ENCODE assay signal across 25 cellular contexts in genomic region chr15:49758456-49758855, GRCh38.
"Had no signal": no experiment of that assay in that cellular context is flagged by ENCODE, and none has a peak within 500 bp of the region (broad histone marks: within the 10 kb centered on the region; RNA-seq: fewer than 3 reads in every experiment).

No MANE protein-coding gene starts in this region.

- H3K4me3 ChIP-seq: body of pancreas, colonic mucosa, gastroesophageal sphincter had no signal

- ATAC-seq: activated T-cell treated with anti-CD3 and anti-CD28 coated beads, Interleukin-2, amount 50 U/mL, for 4 hours; activated T-helper 17 cell treated with anti-CD3 and anti-CD28 coated beads, Interleukin-2, amount 50 U/mL, for 72 hours; body of pancreas; gastroesophageal sphincter; WTC11 had no signal

- H3K27ac ChIP-seq: body of pancreas, colonic mucosa, epithelial cell of prostate, gastroesophageal sphincter, VCaP had no signal

- H3K4me3 Mint-ChIP-seq: activated CD4-positive, alpha-beta memory T cell treated with anti-CD3 and anti-CD28 coated beads, Interleukin-2, amount 10 ng/mL, durations not matched to agents 7 days and 5 days; activated CD4-positive, alpha-beta T cell treated with anti-CD3 and anti-CD28 coated beads, Interleukin-2, amount 10 ng/mL, durations not matched to agents 7 days and 5 days; activated naive CD8-positive, alpha-beta T cell; activated T-cell treated with anti-CD3 and anti-CD28 coated beads, Interleukin-2, amount 50 U/mL, for 4 hours; activated T-helper 17 cell treated with anti-CD3 and anti-CD28 coated beads, Interleukin-2, amount 50 U/mL, for 72 hours; WTC11 had no signal

- H3K9me3 ChIP-seq: colonic mucosa had no signal

- H3K27me3 Mint-ChIP-seq: activated CD4-positive, alpha-beta T cell treated with anti-CD3 and anti-CD28 coated beads, Interleukin-2, amount 10 ng/mL, durations not matched to agents 7 days and 5 days; activated naive CD8-positive, alpha-beta T cell had no signal

- H3K36me3 Mint-ChIP-seq: activated naive CD8-positive, alpha-beta T cell had no signal

- H3K4me1 ChIP-seq: body of pancreas, colonic mucosa, gastroesophageal sphincter had no signal

- H3K27me3 ChIP-seq: body of pancreas, colonic mucosa, gastroesophageal sphincter had no signal

- H3K27ac Mint-ChIP-seq: activated CD4-positive, alpha-beta memory T cell treated with anti-CD3 and anti-CD28 coated beads, Interleukin-2, amount 10 ng/mL, durations not matched to agents 7 days and 5 days; activated CD4-positive, alpha-beta T cell treated with anti-CD3 and anti-CD28 coated beads, Interleukin-2, amount 10 ng/mL, durations not matched to agents 7 days and 5 days; activated naive CD8-positive, alpha-beta T cell; activated T-helper 17 cell treated with anti-CD3 and anti-CD28 coated beads, Interleukin-2, amount 50 U/mL, for 72 hours; WTC11 had no signal

- H3K36me3 ChIP-seq: colonic mucosa, gastroesophageal sphincter had no signal

- DNase-seq: activated CD4-positive, alpha-beta memory T cell treated with anti-CD3 and anti-CD28 coated beads, Interleukin-2, amount 10 ng/mL, durations not matched to agents 7 days and 5 days; activated CD4-positive, alpha-beta T cell treated with anti-CD3 and anti-CD28 coated beads for 1 hour; activated CD4-positive, alpha-beta T cell treated with anti-CD3 and anti-CD28 coated beads for 4 hours; activated CD4-positive, alpha-beta T cell treated with anti-CD3 and anti-CD28 coated beads, Interleukin-2, amount 10 ng/mL, durations not matched to agents 7 days and 5 days; activated CD4-positive, alpha-beta T cell treated with anti-CD3 and anti-CD28 coated beads, Interleukin-2, amount 50 U/mL, for 4 hours; activated CD8-positive, alpha-beta memory T cell treated with anti-CD3 and anti-CD28 coated beads, Interleukin-2, amount 50 U/mL, for 48 hours; activated effector memory CD4-positive, alpha-beta T cell treated with Interleukin-2 at 50 U/mL for 16 hours; activated gamma-delta T cell treated with Interleukin-2 at 50 U/mL for 16 hours; activated naive CD4-positive, alpha-beta T cell treated with anti-CD3 and anti-CD28 coated beads, Interleukin-2, amount 50 U/mL, for 16 hours; activated naive CD4-positive, alpha-beta T cell treated with Interleukin-2 at 50 U/mL for 16 hours; activated T-cell treated with anti-CD3 and anti-CD28 coated beads for 4 hours; activated T-cell treated with anti-CD3 and anti-CD28 coated beads, Interleukin-2, amount 50 U/mL, for 4 hours; amniotic stem cell; body of pancreas; caudate nucleus; colonic mucosa; effector CD8-positive, alpha-beta T cell; foreskin melanocyte; T-helper 2 cell had no signal

- H3K4me1 Mint-ChIP-seq: activated CD4-positive, alpha-beta memory T cell treated with anti-CD3 and anti-CD28 coated beads, Interleukin-2, amount 10 ng/mL, durations not matched to agents 7 days and 5 days; activated CD4-positive, alpha-beta T cell treated with anti-CD3 and anti-CD28 coated beads, Interleukin-2, amount 10 ng/mL, durations not matched to agents 7 days and 5 days; activated T-helper 17 cell treated with anti-CD3 and anti-CD28 coated beads, Interleukin-2, amount 50 U/mL, for 72 hours; WTC11 had no signal
